1 cellular context compared by ENCODE assay signal in the genomic region with DNA sequence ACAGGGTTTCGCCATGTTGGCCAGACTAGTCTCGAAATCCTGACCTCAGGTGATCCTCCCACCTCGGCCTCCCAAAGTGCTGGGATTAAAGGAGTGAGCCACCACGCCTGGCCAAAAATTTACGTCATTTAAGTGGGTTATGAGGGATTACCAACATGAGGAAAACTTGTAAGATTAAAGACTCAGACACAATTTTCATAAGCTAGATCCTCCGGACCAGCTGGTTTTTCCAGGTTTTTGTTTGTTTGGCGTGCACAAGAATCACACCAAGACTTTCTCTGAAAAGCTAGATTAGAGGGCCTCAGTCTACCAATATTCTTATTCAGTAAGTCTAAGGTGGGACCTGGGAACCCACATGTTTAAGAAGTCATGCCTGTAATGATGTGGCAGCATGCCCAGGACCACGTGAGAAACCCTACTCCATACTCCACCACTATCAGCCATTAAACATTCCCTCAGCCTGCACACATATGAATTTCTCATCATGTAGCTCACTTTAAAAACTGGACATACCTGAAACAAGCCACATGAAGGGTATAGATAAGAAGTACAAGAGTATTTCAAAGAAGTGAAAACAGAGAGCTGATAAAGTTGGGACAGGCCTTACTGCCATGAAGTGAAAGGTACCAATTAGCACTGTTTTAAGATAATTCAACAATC.
TF ChIP-seq lines count a peak whose summit lies in the region.

No MANE protein-coding gene starts in this region.

TF ChIP-seq in GM12878, 131 proteins besides CTCF, POLR2A, EP300 and RAD21 (continued from another document):
- TF ChIP-seq, protein P1, sequence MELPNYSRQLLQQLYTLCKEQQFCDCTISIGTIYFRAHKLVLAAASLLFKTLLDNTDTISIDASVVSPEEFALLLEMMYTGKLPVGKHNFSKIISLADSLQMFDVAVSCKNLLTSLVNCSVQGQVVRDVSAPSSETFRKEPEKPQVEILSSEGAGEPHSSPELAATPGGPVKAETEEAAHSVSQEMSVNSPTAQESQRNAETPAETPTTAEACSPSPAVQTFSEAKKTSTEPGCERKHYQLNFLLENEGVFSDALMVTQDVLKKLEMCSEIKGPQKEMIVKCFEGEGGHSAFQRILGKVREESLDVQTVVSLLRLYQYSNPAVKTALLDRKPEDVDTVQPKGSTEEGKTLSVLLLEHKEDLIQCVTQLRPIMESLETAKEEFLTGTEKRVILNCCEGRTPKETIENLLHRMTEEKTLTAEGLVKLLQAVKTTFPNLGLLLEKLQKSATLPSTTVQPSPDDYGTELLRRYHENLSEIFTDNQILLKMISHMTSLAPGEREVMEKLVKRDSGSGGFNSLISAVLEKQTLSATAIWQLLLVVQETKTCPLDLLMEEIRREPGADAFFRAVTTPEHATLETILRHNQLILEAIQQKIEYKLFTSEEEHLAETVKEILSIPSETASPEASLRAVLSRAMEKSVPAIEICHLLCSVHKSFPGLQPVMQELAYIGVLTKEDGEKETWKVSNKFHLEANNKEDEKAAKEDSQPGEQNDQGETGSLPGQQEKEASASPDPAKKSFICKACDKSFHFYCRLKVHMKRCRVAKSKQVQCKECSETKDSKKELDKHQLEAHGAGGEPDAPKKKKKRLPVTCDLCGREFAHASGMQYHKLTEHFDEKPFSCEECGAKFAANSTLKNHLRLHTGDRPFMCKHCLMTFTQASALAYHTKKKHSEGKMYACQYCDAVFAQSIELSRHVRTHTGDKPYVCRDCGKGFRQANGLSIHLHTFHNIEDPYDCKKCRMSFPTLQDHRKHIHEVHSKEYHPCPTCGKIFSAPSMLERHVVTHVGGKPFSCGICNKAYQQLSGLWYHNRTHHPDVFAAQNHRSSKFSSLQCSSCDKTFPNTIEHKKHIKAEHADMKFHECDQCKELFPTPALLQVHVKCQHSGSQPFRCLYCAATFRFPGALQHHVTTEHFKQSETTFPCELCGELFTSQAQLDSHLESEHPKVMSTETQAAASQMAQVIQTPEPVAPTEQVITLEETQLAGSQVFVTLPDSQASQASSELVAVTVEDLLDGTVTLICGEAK (IDR thresholded peaks at IDR 0.05; ENCODE audit: borderline replicate concordance) = no peak
- TF ChIP-seq POU2F2 (IDR thresholded peaks at IDR 0.05; ENCODE audit: borderline replicate concordance, low read depth, low read length) (no peak), TARDBP (IDR thresholded peaks at IDR 0.05; ENCODE audit: borderline replicate concordance) (no peak), KDM1A (IDR thresholded peaks at IDR 0.05; ENCODE audit: borderline replicate concordance) (no peak), EGR1 (IDR thresholded peaks at IDR 0.05; ENCODE audit: borderline replicate concordance in 1 of 2, low read depth in 2 of 2, low read length in 2 of 2) (no peak), HDAC6 (IDR thresholded peaks at IDR 0.05; ENCODE audit: unreplicated experiment) (no peak), ZNF384 (IDR thresholded peaks at IDR 0.05; ENCODE audit: borderline replicate concordance, low read depth, low read length) (no peak), PAX8 (IDR thresholded peaks at IDR 0.05) (no peak)
- TF ChIP-seq, protein P2, sequence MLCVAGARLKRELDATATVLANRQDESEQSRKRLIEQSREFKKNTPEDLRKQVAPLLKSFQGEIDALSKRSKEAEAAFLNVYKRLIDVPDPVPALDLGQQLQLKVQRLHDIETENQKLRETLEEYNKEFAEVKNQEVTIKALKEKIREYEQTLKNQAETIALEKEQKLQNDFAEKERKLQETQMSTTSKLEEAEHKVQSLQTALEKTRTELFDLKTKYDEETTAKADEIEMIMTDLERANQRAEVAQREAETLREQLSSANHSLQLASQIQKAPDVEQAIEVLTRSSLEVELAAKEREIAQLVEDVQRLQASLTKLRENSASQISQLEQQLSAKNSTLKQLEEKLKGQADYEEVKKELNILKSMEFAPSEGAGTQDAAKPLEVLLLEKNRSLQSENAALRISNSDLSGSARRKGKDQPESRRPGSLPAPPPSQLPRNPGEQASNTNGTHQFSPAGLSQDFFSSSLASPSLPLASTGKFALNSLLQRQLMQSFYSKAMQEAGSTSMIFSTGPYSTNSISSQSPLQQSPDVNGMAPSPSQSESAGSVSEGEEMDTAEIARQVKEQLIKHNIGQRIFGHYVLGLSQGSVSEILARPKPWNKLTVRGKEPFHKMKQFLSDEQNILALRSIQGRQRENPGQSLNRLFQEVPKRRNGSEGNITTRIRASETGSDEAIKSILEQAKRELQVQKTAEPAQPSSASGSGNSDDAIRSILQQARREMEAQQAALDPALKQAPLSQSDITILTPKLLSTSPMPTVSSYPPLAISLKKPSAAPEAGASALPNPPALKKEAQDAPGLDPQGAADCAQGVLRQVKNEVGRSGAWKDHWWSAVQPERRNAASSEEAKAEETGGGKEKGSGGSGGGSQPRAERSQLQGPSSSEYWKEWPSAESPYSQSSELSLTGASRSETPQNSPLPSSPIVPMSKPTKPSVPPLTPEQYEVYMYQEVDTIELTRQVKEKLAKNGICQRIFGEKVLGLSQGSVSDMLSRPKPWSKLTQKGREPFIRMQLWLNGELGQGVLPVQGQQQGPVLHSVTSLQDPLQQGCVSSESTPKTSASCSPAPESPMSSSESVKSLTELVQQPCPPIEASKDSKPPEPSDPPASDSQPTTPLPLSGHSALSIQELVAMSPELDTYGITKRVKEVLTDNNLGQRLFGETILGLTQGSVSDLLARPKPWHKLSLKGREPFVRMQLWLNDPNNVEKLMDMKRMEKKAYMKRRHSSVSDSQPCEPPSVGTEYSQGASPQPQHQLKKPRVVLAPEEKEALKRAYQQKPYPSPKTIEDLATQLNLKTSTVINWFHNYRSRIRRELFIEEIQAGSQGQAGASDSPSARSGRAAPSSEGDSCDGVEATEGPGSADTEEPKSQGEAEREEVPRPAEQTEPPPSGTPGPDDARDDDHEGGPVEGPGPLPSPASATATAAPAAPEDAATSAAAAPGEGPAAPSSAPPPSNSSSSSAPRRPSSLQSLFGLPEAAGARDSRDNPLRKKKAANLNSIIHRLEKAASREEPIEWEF (IDR thresholded peaks at IDR 0.05; ENCODE audit: insufficient replicate concordance, low read depth, low read length) = no peak
- TF ChIP-seq, protein P3, sequence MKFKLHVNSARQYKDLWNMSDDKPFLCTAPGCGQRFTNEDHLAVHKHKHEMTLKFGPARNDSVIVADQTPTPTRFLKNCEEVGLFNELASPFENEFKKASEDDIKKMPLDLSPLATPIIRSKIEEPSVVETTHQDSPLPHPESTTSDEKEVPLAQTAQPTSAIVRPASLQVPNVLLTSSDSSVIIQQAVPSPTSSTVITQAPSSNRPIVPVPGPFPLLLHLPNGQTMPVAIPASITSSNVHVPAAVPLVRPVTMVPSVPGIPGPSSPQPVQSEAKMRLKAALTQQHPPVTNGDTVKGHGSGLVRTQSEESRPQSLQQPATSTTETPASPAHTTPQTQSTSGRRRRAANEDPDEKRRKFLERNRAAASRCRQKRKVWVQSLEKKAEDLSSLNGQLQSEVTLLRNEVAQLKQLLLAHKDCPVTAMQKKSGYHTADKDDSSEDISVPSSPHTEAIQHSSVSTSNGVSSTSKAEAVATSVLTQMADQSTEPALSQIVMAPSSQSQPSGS (IDR thresholded peaks at IDR 0.05; ENCODE audit: low read length) = no peak
